1 cellular context compared by ENCODE assay signal in genomic region chr12:112381898-112382796, GRCh38.
TF ChIP-seq lines count a peak whose summit lies in the region.

Gene HECTD4, minus strand, starts transcription at chr12:112382431. Its CDS starts 303 bp downstream, at chr12:112382128.

TF ChIP-seq in HepG2, 621 proteins besides CTCF, POLR2A, EP300 and RAD21 (continued from another document):
- TF ChIP-seq, protein P1, sequence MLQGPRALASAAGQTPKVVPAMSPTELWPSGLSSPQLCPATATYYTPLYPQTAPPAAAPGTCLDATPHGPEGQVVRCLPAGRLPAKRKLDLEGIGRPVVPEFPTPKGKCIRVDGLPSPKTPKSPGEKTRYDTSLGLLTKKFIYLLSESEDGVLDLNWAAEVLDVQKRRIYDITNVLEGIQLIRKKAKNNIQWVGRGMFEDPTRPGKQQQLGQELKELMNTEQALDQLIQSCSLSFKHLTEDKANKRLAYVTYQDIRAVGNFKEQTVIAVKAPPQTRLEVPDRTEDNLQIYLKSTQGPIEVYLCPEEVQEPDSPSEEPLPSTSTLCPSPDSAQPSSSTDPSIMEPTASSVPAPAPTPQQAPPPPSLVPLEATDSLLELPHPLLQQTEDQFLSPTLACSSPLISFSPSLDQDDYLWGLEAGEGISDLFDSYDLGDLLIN (CRISPR knock-in tag; IDR thresholded peaks at IDR 0.05; ENCODE audit: borderline replicate concordance) = no peak
- TF ChIP-seq ZNF609 (CRISPR knock-in tag; IDR thresholded peaks at IDR 0.05; ENCODE audit: borderline replicate concordance) = 0 out of 2 replicates have a peak, but pooled peaks have one; percentile 47
- peak; percentile 62; the same call in 1 of the 2 replicates for TF ChIP-seq ZNF607 (CRISPR knock-in tag; IDR thresholded peaks at IDR 0.05; ENCODE audit: borderline replicate concordance)
- TF ChIP-seq THRA (CRISPR knock-in tag; IDR thresholded peaks at IDR 0.05; ENCODE audit: borderline replicate concordance) = peak; percentile 69; the same call in 1 of the 2 replicates
- TF ChIP-seq HMGXB3 (CRISPR knock-in tag; IDR thresholded peaks at IDR 0.05; ENCODE audit: borderline replicate concordance) = no peak
- TF ChIP-seq, protein P2, sequence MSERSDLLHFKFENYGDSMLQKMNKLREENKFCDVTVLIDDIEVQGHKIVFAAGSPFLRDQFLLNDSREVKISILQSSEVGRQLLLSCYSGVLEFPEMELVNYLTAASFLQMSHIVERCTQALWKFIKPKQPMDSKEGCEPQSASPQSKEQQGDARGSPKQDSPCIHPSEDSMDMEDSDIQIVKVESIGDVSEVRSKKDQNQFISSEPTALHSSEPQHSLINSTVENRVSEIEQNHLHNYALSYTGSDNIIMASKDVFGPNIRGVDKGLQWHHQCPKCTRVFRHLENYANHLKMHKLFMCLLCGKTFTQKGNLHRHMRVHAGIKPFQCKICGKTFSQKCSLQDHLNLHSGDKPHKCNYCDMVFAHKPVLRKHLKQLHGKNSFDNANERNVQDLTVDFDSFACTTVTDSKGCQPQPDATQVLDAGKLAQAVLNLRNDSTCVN (CRISPR knock-in tag; IDR thresholded peaks at IDR 0.05; ENCODE audit: borderline replicate concordance) = peak; percentile 55; the same call in 1 of the 2 replicates
- TF ChIP-seq AHR (CRISPR knock-in tag; IDR thresholded peaks at IDR 0.05) = peak; percentile 51; the same call in 1 of the 2 replicates
- TF ChIP-seq ZBTB7A (CRISPR knock-in tag; IDR thresholded peaks at IDR 0.05) = peak; percentile 74; the same call in 1 of the 2 replicates
- peak; percentile 54 for TF ChIP-seq ZNF18 (CRISPR knock-in tag; IDR thresholded peaks at IDR 0.05; ENCODE audit: insufficient replicate concordance)
- TF ChIP-seq, protein P3, sequence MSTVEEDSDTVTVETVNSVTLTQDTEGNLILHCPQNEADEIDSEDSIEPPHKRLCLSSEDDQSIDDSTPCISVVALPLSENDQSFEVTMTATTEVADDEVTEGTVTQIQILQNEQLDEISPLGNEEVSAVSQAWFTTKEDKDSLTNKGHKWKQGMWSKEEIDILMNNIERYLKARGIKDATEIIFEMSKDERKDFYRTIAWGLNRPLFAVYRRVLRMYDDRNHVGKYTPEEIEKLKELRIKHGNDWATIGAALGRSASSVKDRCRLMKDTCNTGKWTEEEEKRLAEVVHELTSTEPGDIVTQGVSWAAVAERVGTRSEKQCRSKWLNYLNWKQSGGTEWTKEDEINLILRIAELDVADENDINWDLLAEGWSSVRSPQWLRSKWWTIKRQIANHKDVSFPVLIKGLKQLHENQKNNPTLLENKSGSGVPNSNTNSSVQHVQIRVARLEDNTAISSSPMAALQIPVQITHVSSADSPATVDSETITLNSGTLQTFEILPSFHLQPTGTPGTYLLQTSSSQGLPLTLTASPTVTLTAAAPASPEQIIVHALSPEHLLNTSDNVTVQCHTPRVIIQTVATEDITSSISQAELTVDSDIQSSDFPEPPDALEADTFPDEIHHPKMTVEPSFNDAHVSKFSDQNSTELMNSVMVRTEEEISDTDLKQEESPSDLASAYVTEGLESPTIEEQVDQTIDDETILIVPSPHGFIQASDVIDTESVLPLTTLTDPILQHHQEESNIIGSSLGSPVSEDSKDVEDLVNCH (CRISPR knock-in tag; IDR thresholded peaks at IDR 0.05) = no peak
- 0 out of 2 replicates have a peak, but pooled peaks have one; percentile 78 for TF ChIP-seq ZNF83 (CRISPR knock-in tag; IDR thresholded peaks at IDR 0.05; ENCODE audit: borderline replicate concordance)
- 0 out of 2 replicates have a peak, but pooled peaks have one; percentile 51 for TF ChIP-seq RCOR2 (CRISPR knock-in tag; IDR thresholded peaks at IDR 0.05)
- 0 out of 2 replicates have a peak, but pooled peaks have one; percentile 46 for TF ChIP-seq FOXO4 (CRISPR knock-in tag; conservative IDR thresholded peaks at IDR 0.05)
- peak; percentile 86 for TF ChIP-seq TAF1 (CRISPR knock-in tag; IDR thresholded peaks at IDR 0.05)
TF ChIP-seq in HepG2: peak in this region for 223.
